ENCODE assay signal across 1 cellular context in genomic region chr1:44420535-44420934, GRCh38.
TF ChIP-seq lines count a peak whose summit lies in the region.

No MANE protein-coding gene starts in this region.

TF ChIP-seq in HepG2, 621 proteins besides CTCF, POLR2A, EP300 and RAD21:
- TF ChIP-seq SKI (IDR thresholded peaks at IDR 0.05; ENCODE audit: partially characterized antibody) (no peak), ZNF629 (CRISPR knock-in tag; conservative IDR thresholded peaks at IDR 0.05) (peak; percentile 84)
